ENCODE assay signal across 8 cellular contexts in genomic region chr1:204072951-204073836, GRCh38. TPM values are rescaled to one million over a fixed set of nuclear protein-coding genes. Genes with fewer than 3 reads are reported as not detected.
A peak's percentile ranks its signal among the peaks of the same experiment; 100 is the strongest.
DNase-seq lines count a peak whose midpoint lies in the region; ATAC-seq and TF ChIP-seq lines count a peak whose summit lies in the region.

TSS of gene SOX13 (plus strand) at chr1:204073115. CDS start at chr1:204112916, 39,801 bp downstream.

- no peaks in the 10 kb centered on the region for H3K9me3 Mint-ChIP-seq in activated T-helper 1 cell treated with anti-CD3 and anti-CD28 coated beads, Interleukin-12 subunit alpha, Interleukin-12 subunit beta, Interleukin-2, Interleukin-4 antibody, amounts not matched to agents 30 ng/mL and 10 ng/mL and 1 ng/mL, durations not matched to agents 14 hours and 24 hours and 36 hours

- H3F3A ChIP-seq in GM23248 (ENCODE audit: insufficient read depth): no peaks in the 10 kb centered on the region

- peaks cover 7% of the 10 kb centered on the region; the same call in 1 of the 2 replicates for H3K4me1 ChIP-seq in GM23248 (ENCODE audit: insufficient read depth)
- H3K4me1 ChIP-seq in thyroid gland: peaks cover 21 to 26% of the 10 kb centered on the region in 2 donors

- peak within 1 kb of the TSS; percentile 82 for H2AFZ ChIP-seq in GM23248

- in situ Hi-C loops in GM23248 (cut with MboI): no loop called here

- H3K4me3 ChIP-seq in GM23248 (peak within 1 kb of the TSS; percentile 77), thyroid gland (replicated peaks in 1 of 3) (peak within 1 kb of the TSS; percentile 78 to 85 (median 85))

- H3K9me3 ChIP-seq in GM23248 (ENCODE audit: low read depth) (no peaks in the 10 kb centered on the region), thyroid gland (no peaks in the 10 kb centered on the region)

- DNase-seq in GM23248: peak; percentile 94
- peak; percentile 55 for DNase-seq in NCI-H345 treated with DMSO at 0.1 percent for 48 hours (lab: John Stamatoyannopoulos, UW; ENCODE audit: unreplicated experiment)
- DNase-seq in activated T-helper 1 cell treated with anti-CD3 and anti-CD28 coated beads, Interleukin-12 subunit alpha, Interleukin-12 subunit beta, Interleukin-2, Interleukin-4 antibody, amounts not matched to agents 30 ng/mL and 10 ng/mL and 1 ng/mL, durations not matched to agents 14 hours and 24 hours and 36 hours (ENCODE audit: low spot score): no peak
- peak; percentile 82 for DNase-seq in fibroblast of peridontal ligament (ENCODE audit: extremely low read depth)
- DNase-seq in mucosa of gallbladder (ENCODE audit: low spot score): peak; percentile 86
- peak; percentile 91 to 94 for DNase-seq in thyroid gland

- peak; percentile 44 to 94 for TF ChIP-seq POLR2A in thyroid gland (IDR thresholded peaks at IDR 0.05)

- H3K27me3 Mint-ChIP-seq in activated T-helper 1 cell treated with anti-CD3 and anti-CD28 coated beads, Interleukin-12 subunit alpha, Interleukin-12 subunit beta, Interleukin-2, Interleukin-4 antibody, amounts not matched to agents 30 ng/mL and 10 ng/mL and 1 ng/mL, durations not matched to agents 14 hours and 24 hours and 36 hours (ENCODE audit: insufficient read depth): peaks cover 75% of the 10 kb centered on the region

- peak within 1 kb of the TSS; percentile 65 for H3K9ac ChIP-seq in GM23248

- intact Hi-C loops in activated T-helper 1 cell treated with anti-CD3 and anti-CD28 coated beads, Interleukin-12 subunit alpha, Interleukin-12 subunit beta, Interleukin-2, Interleukin-4 antibody, amounts not matched to agents 30 ng/mL and 10 ng/mL and 1 ng/mL, durations not matched to agents 14 hours and 24 hours and 36 hours (cut with micrococcal nuclease): no loop called here
- intact Hi-C loops in thyroid gland (cut with DNase I): no loop called here

- WGBS in GM23248 (ENCODE audit: low coverage in 1 of 2, low lambda C conversion rate in 2 of 2, missing lambda C conversion rate in 2 of 2), 2 experiments: 0 to 1% methylated on average over 40 to 67 of the region's 88 CpGs
- 0 to 1% methylated on average over 17 to 23 of the region's 88 CpGs for WGBS in thyroid gland, 2 donors

- no peaks in the 10 kb centered on the region for H4K20me1 ChIP-seq in GM23248 (ENCODE audit: insufficient read depth)

- no peak for ATAC-seq in GM18870 (IDR thresholded peaks at IDR 0.05; ENCODE audit: unreplicated experiment)

- peak within 1 kb of the TSS; percentile 78 for H3K4me3 Mint-ChIP-seq in activated T-helper 1 cell treated with anti-CD3 and anti-CD28 coated beads, Interleukin-12 subunit alpha, Interleukin-12 subunit beta, Interleukin-2, Interleukin-4 antibody, amounts not matched to agents 30 ng/mL and 10 ng/mL and 1 ng/mL, durations not matched to agents 14 hours and 24 hours and 36 hours

- no peaks in the 10 kb centered on the region for H3K36me3 Mint-ChIP-seq in activated T-helper 1 cell treated with anti-CD3 and anti-CD28 coated beads, Interleukin-12 subunit alpha, Interleukin-12 subunit beta, Interleukin-2, Interleukin-4 antibody, amounts not matched to agents 30 ng/mL and 10 ng/mL and 1 ng/mL, durations not matched to agents 14 hours and 24 hours and 36 hours (ENCODE audit: low read depth)

- peak; percentile 48 for TF ChIP-seq CTCF in 22Rv1 (IDR thresholded peaks at IDR 0.05)
- TF ChIP-seq CTCF in thyroid gland (IDR thresholded peaks at IDR 0.05): peak in 4 of 6 experiments; percentile 14 to 32 (median 20)

- no peaks in the 10 kb centered on the region for H3K36me3 ChIP-seq in GM23248 (ENCODE audit: low read depth)
- H3K36me3 ChIP-seq in thyroid gland: no peaks in the 10 kb centered on the region

- H3K27me3 ChIP-seq in GM23248 (replicated peaks; ENCODE audit: insufficient read depth) (no peaks in the 10 kb centered on the region), thyroid gland (no peaks in the 10 kb centered on the region)

- H3K27ac ChIP-seq in 22Rv1 (peak within 1 kb of the TSS; percentile 84), GM23248 (peak within 1 kb of the TSS; percentile 57), thyroid gland (peak within 1 kb of the TSS; percentile 78 to 89 (median 81))

- no peaks in the 10 kb centered on the region for H3K9me2 ChIP-seq in GM23248 (ENCODE audit: insufficient read depth)

- H3K4me1 Mint-ChIP-seq in activated T-helper 1 cell treated with anti-CD3 and anti-CD28 coated beads, Interleukin-12 subunit alpha, Interleukin-12 subunit beta, Interleukin-2, Interleukin-4 antibody, amounts not matched to agents 30 ng/mL and 10 ng/mL and 1 ng/mL, durations not matched to agents 14 hours and 24 hours and 36 hours (ENCODE audit: low read depth): peaks cover 5% of the 10 kb centered on the region

- peak within 1 kb of the TSS; percentile 86 for H3K4me2 ChIP-seq in GM23248 (ENCODE audit: unreplicated experiment)

- no peak within 1 kb of the TSS for H3K27ac Mint-ChIP-seq in activated T-helper 1 cell treated with anti-CD3 and anti-CD28 coated beads, Interleukin-12 subunit alpha, Interleukin-12 subunit beta, Interleukin-2, Interleukin-4 antibody, amounts not matched to agents 30 ng/mL and 10 ng/mL and 1 ng/mL, durations not matched to agents 14 hours and 24 hours and 36 hours

- peaks cover 40% of the 10 kb centered on the region for H3K79me2 ChIP-seq in GM23248 (ENCODE audit: insufficient read depth)

RNA-seq across cellular contexts. Expression of gene SOX13, which starts in this region (rescaled TPM):
- total RNA-seq in GM23248 (2014; rRNA removed; shearing (Covaris generic)): 5.5 and 5.8 TPM in 2 replicates
- 3.0 and 3.1 TPM in 2 replicates for polyA plus RNA-seq in GM23248 (2016; fragmentation: Nextera tagmentation; extraction: Ambion mirVana)
- 0.23 TPM in 1 of 2 replicates, not detected in the other for total RNA-seq in activated T-helper 1 cell treated with anti-CD3 and anti-CD28 coated beads, Interleukin-12 subunit alpha, Interleukin-12 subunit beta, Interleukin-2, Interleukin-4 antibody, amounts not matched to agents 30 ng/mL and 10 ng/mL and 1 ng/mL, durations not matched to agents 14 hours and 24 hours and 36 hours
- total RNA-seq in mucosa of gallbladder (76.3 TPM), thyroid gland (10 to 100 TPM; 19.4 to 29.3 (median 20.8) TPM)
